In the genomic region with DNA sequence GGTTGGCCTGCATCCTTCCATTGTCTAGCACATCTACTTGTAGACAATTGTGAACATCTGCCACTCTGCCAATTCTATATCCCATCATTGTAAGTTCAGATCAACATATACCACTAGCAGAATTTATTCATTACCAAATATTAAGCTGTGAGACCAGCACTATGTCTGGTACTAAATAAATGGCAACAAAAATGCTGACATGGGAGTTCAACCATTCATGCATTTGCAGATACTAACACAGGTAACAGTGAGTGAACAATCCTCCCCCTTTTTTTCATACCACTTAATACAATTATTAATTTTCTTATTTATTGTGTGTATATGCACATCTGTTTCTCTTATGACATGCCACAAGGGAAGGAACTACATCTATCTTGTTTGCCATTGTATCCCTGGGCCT, we compare ENCODE assay signal across 28 cellular contexts.
"Had no signal": no experiment of that assay in that cellular context is flagged by ENCODE, and none has a peak within 500 bp of the region (broad histone marks: within the 10 kb centered on the region; RNA-seq: fewer than 3 reads in every experiment).

No MANE protein-coding gene starts in this region.

- H3K4me3 ChIP-seq: coronary artery, dorsolateral prefrontal cortex had no signal

- FAIRE-seq: astrocyte, bronchial epithelial cell, frontal cortex had no signal

- DNase-seq: activated B cell treated with CpG ODN at 0.5 μM for 24 hours; activated CD4-positive, alpha-beta T cell treated with anti-CD3 and anti-CD28 coated beads for 48 hours; activated CD4-positive, alpha-beta T cell treated with anti-CD3 and anti-CD28 coated beads, Interleukin-2, amount 50 U/mL, for 1 hour; activated CD4-positive, alpha-beta T cell treated with anti-CD3 and anti-CD28 coated beads, Interleukin-2, amount 50 U/mL, for 48 hours; activated CD8-positive, alpha-beta memory T cell treated with anti-CD3 and anti-CD28 coated beads for 24 hours; activated CD8-positive, alpha-beta T cell treated with anti-CD3 and anti-CD28 coated beads for 36 hours; activated effector memory CD4-positive, alpha-beta T cell treated with Interleukin-2 at 50 U/mL for 16 hours; activated gamma-delta T cell treated with Interleukin-2 at 50 U/mL for 16 hours; activated naive CD4-positive, alpha-beta T cell treated with anti-CD3 and anti-CD28 coated beads, Interleukin-2, amount 50 U/mL, for 16 hours; activated naive CD4-positive, alpha-beta T cell treated with Interleukin-2 at 50 U/mL for 16 hours; activated T-cell treated with anti-CD3 and anti-CD28 coated beads, Interleukin-2, amount 50 U/mL, for 4 hours; amniotic stem cell; anterior cingulate cortex; brain microvascular endothelial cell; dorsolateral prefrontal cortex; effector memory CD4-positive, alpha-beta T cell; endodermal cell; foreskin fibroblast; head of caudate nucleus; T1000; WERI-Rb-1 had no signal

- H3K27ac ChIP-seq: brain microvascular endothelial cell, coronary artery, dorsolateral prefrontal cortex, WERI-Rb-1 had no signal

- ATAC-seq: activated CD4-positive, CD25-positive, alpha-beta regulatory T cell treated with anti-CD3 and anti-CD28 coated beads, Interleukin-2, amount 50 U/mL, for 24 hours; activated CD8-positive, alpha-beta T cell treated with anti-CD3 and anti-CD28 coated beads for 36 hours; activated T-cell treated with anti-CD3 and anti-CD28 coated beads, Interleukin-2, amount 50 U/mL, for 4 hours; activated T-helper 17 cell treated with anti-CD3 and anti-CD28 coated beads, Interleukin-2, amount 50 U/mL, for 72 hours; esophagus mucosa had no signal

- H3K36me3 ChIP-seq: WERI-Rb-1 had no signal
